ENCODE assay signal across 1 cellular context in genomic region chr5:177494356-177495195, GRCh38.
A peak's percentile ranks its signal among the peaks of the same experiment; 100 is the strongest.
TF ChIP-seq lines count a peak whose summit lies in the region.

No MANE protein-coding gene starts in this region.

TF ChIP-seq in K562, 482 proteins besides CTCF, POLR2A, EP300 and RAD21 (continued from another document and continues in another):
- TF ChIP-seq SPI1 (IDR thresholded peaks at IDR 0.05; ENCODE audit: borderline replicate concordance, low read depth, low read length) (peak; percentile 99), NFRKB (IDR thresholded peaks at IDR 0.05; ENCODE audit: low read depth) (0 out of 2 replicates have a peak, but pooled peaks have one; percentile 38), STAT6 (CRISPR knock-in tag; IDR thresholded peaks at IDR 0.05) (no peak), RUNX1 (IDR thresholded peaks at IDR 0.05; ENCODE audit: low read depth) (no peak), L3MBTL2 (IDR thresholded peaks at IDR 0.05) (no peak), NFE2 (IDR thresholded peaks at IDR 0.05; ENCODE audit: low read depth) (peak; percentile 57), ARID2 (IDR thresholded peaks at IDR 0.05) (no peak), E2F5 (CRISPR knock-in tag; IDR thresholded peaks at IDR 0.05) (no peak), ZNF311 (CRISPR knock-in tag; IDR thresholded peaks at IDR 0.05) (no peak), ATF1 (CRISPR knock-in tag; IDR thresholded peaks at IDR 0.05) (no peak), ATF1 (tag; IDR thresholded peaks at IDR 0.05) (no peak), IRF1 (CRISPR knock-in tag; IDR thresholded peaks at IDR 0.05; ENCODE audit: borderline replicate concordance) (no peak), NELFE (IDR thresholded peaks at IDR 0.05; ENCODE audit: insufficient read depth, insufficient read length) (no peak), ZKSCAN8 (CRISPR knock-in tag; IDR thresholded peaks at IDR 0.05) (no peak), STAG1 (CRISPR knock-in tag; IDR thresholded peaks at IDR 0.05; ENCODE audit: borderline replicate concordance) (no peak), ZNF408 (CRISPR knock-in tag; IDR thresholded peaks at IDR 0.05; ENCODE audit: low read depth) (no peak), FOXK1 (CRISPR knock-in tag; IDR thresholded peaks at IDR 0.05; ENCODE audit: borderline replicate concordance) (no peak), CBX5 (IDR thresholded peaks at IDR 0.05; ENCODE audit: borderline replicate concordance, low read depth) (no peak), ZNF121 (CRISPR knock-in tag; conservative IDR thresholded peaks at IDR 0.05) (no peak), SMAD4 (CRISPR knock-in tag; conservative IDR thresholded peaks at IDR 0.05) (peak; percentile 91), ZNF277 (CRISPR knock-in tag; IDR thresholded peaks at IDR 0.05; ENCODE audit: borderline replicate concordance) (no peak), SMARCA5 (IDR thresholded peaks at IDR 0.05) (no peak; the same call in 1 of the 2 replicates), THRB (CRISPR knock-in tag; conservative IDR thresholded peaks at IDR 0.05) (no peak), ZNF395 (CRISPR knock-in tag; IDR thresholded peaks at IDR 0.05) (no peak), CCAR2 (IDR thresholded peaks at IDR 0.05; ENCODE audit: low read depth, low read length) (no peak), MBD1 (CRISPR knock-in tag; IDR thresholded peaks at IDR 0.05) (no peak), USF1 (CRISPR knock-in tag; IDR thresholded peaks at IDR 0.05) (no peak), FOSL1 (tag; conservative IDR thresholded peaks at IDR 0.05) (peak; percentile 79), DPF2 (IDR thresholded peaks at IDR 0.05) (peak; percentile 79), ZNF511 (CRISPR knock-in tag; IDR thresholded peaks at IDR 0.05) (no peak), ZNF512 (tag; IDR thresholded peaks at IDR 0.05) (no peak), ZNF124 (CRISPR knock-in tag; IDR thresholded peaks at IDR 0.05) (no peak), GMEB1 (CRISPR knock-in tag; IDR thresholded peaks at IDR 0.05) (no peak), PHF8 (IDR thresholded peaks at IDR 0.05; ENCODE audit: borderline replicate concordance, low read length) (no peak), ESRRA (IDR thresholded peaks at IDR 0.05; ENCODE audit: borderline replicate concordance, low read depth) (peak; percentile 93), ZZZ3 (IDR thresholded peaks at IDR 0.05) (no peak), HMBOX1 (IDR thresholded peaks at IDR 0.05) (no peak), GABPB1 (CRISPR knock-in tag; IDR thresholded peaks at IDR 0.05) (no peak; the same call in 1 of the 2 replicates), CHAMP1 (IDR thresholded peaks at IDR 0.05) (no peak), NCOA6 (IDR thresholded peaks at IDR 0.05) (no peak), RCOR1 (IDR thresholded peaks at IDR 0.05; ENCODE audit: borderline replicate concordance in 1 of 2, low read depth in 2 of 2, low read length in 2 of 2) (0 out of 4 replicates have a peak, but pooled peaks of 1 of the 2 experiments have one; percentile 5), ZNF316 (IDR thresholded peaks at IDR 0.05) (no peak; the same call in 1 of the 2 replicates), ETV6 (IDR thresholded peaks at IDR 0.05; ENCODE audit: borderline replicate concordance in 1 of 2, low read depth in 2 of 2, low read length in 1 of 2) (no peak), ETV6 (CRISPR knock-in tag; IDR thresholded peaks at IDR 0.05; ENCODE audit: borderline replicate concordance) (no peak), FOXJ2 (tag; IDR thresholded peaks at IDR 0.05) (no peak), ARHGAP35 (IDR thresholded peaks at IDR 0.05; ENCODE audit: partially characterized antibody) (no peak), ZC3H8 (IDR thresholded peaks at IDR 0.05) (no peak), TSC22D4 (tag; IDR thresholded peaks at IDR 0.05) (no peak), YBX1 (IDR thresholded peaks at IDR 0.05) (no peak), XRCC5 (IDR thresholded peaks at IDR 0.05; ENCODE audit: low read depth, low read length) (0 out of 2 replicates have a peak, but pooled peaks have one; percentile 28), PTRF (tag; IDR thresholded peaks at IDR 0.05) (no peak)
